ENCODE assay signal across 29 cellular contexts in the genomic region with DNA sequence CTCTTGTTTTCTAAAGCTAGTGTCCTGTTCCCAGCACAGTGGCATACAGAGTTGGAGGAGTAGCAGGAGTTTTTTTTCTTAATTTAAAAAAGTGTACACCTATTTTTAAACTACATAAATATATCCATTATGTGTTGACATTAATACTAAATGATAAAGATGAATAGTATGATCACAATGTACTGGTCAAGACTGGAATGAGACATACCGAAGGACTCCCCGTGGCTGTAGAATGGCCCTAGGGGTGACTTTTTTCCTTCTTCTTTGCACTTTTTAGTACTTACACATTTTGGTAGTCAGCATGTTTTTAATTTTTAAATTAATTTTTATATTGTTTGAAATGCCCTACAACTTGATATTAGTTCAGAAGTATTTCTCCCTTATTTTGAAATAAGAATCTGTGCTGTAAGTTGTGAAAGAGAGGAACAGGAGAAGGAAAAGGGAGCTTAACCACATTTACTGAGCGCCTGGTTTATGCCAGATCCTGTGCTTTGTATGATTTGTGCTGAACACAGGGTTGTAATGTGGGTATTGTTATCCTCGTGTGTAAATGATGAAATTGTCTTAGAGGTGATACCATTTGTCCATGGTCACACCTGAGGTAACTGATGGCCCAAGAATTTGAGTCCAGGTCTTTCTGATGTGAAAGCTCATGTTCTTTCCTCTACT.
"Had no signal": no experiment of that assay in that cellular context is flagged by ENCODE, and none has a peak within 500 bp of the region (broad histone marks: within the 10 kb centered on the region; RNA-seq: fewer than 3 reads in every experiment).

No MANE protein-coding gene starts in this region.

- H3K27me3 Mint-ChIP-seq: activated B cell treated with CpG ODN at 0.5 μM for 24 hours; activated CD8-positive, alpha-beta T cell treated with anti-CD3 and anti-CD28 coated beads for 36 hours; brain; naive B cell; stimulated activated memory B cell treated with anti-CD40 and anti-IgM and Interleukin-4, amounts not matched to agents 10 μg/mL and 1 μg/mL and 100 μg/mL, for 72 hours; stimulated activated naive CD8-positive, alpha-beta T cell treated with anti-CD3 and anti-CD28 coated beads, Interleukin-15, amount 100 ng/mL, for 72 hours had no signal

- H3K36me3 Mint-ChIP-seq: activated naive CD4-positive, alpha-beta T cell treated with anti-CD3 and anti-CD28 coated beads, Interleukin-2, amount 50 U/mL, for 72 hours had no signal

- H3K4me1 ChIP-seq: prostate gland, thyroid gland had no signal

- H3K27me3 ChIP-seq: neutrophil, ovary, thyroid gland, upper lobe of right lung had no signal

- H3K27ac ChIP-seq: left ventricle myocardium inferior, neutrophil, ovary, prostate gland, thyroid gland, upper lobe of right lung had no signal

- H3K27ac Mint-ChIP-seq: activated B cell treated with CpG ODN at 0.5 μM for 24 hours; activated CD8-positive, alpha-beta T cell treated with anti-CD3 and anti-CD28 coated beads for 36 hours; activated naive CD4-positive, alpha-beta T cell treated with anti-CD3 and anti-CD28 coated beads, Interleukin-2, amount 50 U/mL, for 72 hours; brain; mesothelial cell of epicardium; nephron progenitor cell; stimulated activated memory B cell treated with anti-CD40 and anti-IgM and Interleukin-4, amounts not matched to agents 10 μg/mL and 1 μg/mL and 100 μg/mL, for 72 hours; stimulated activated naive CD8-positive, alpha-beta T cell treated with anti-CD3 and anti-CD28 coated beads, Interleukin-15, amount 100 ng/mL, for 72 hours; T-helper 2 cell treated with Interferon-gamma antibody and Interleukin-4, amounts not matched to agents 5 μg/mL and 100 μg/mL, for 36 hours had no signal

- ATAC-seq: activated CD8-positive, alpha-beta T cell treated with anti-CD3 and anti-CD28 coated beads for 36 hours; activated naive CD4-positive, alpha-beta T cell treated with anti-CD3 and anti-CD28 coated beads, Interleukin-2, amount 50 U/mL, for 72 hours; activated T-cell treated with anti-CD3 and anti-CD28 coated beads, Interleukin-2, amount 50 U/mL, for 4 hours; sciatic nerve; stimulated activated memory B cell treated with anti-CD40 and anti-IgM and Interleukin-4, amounts not matched to agents 10 μg/mL and 1 μg/mL and 100 μg/mL, for 72 hours; stimulated activated naive CD8-positive, alpha-beta T cell treated with anti-CD3 and anti-CD28 coated beads, Interleukin-15, amount 100 ng/mL, for 72 hours; upper lobe of right lung had no signal

- H3K36me3 ChIP-seq: left ventricle myocardium inferior, neutrophil, ovary, prostate gland, thyroid gland, upper lobe of right lung had no signal

- H3K4me1 Mint-ChIP-seq: activated B cell treated with CpG ODN at 0.5 μM for 24 hours; brain; naive B cell; stimulated activated memory B cell treated with anti-CD40 and anti-IgM and Interleukin-4, amounts not matched to agents 10 μg/mL and 1 μg/mL and 100 μg/mL, for 72 hours; stimulated activated naive CD8-positive, alpha-beta T cell treated with anti-CD3 and anti-CD28 coated beads, Interleukin-15, amount 100 ng/mL, for 72 hours had no signal

- H3K9me3 ChIP-seq: left ventricle myocardium inferior, neutrophil, ovary, prostate gland, thyroid gland, upper lobe of right lung had no signal

- H3K9me3 Mint-ChIP-seq: activated B cell treated with CpG ODN at 0.5 μM for 24 hours; activated CD8-positive, alpha-beta T cell treated with anti-CD3 and anti-CD28 coated beads for 36 hours; activated naive CD4-positive, alpha-beta T cell treated with anti-CD3 and anti-CD28 coated beads, Interleukin-2, amount 50 U/mL, for 72 hours; activated T-cell treated with anti-CD3 and anti-CD28 coated beads, Interleukin-2, amount 50 U/mL, for 4 hours; brain; mesothelial cell of epicardium; naive B cell; nephron progenitor cell; stimulated activated memory B cell treated with anti-CD40 and anti-IgM and Interleukin-4, amounts not matched to agents 10 μg/mL and 1 μg/mL and 100 μg/mL, for 72 hours; stimulated activated naive CD8-positive, alpha-beta T cell treated with anti-CD3 and anti-CD28 coated beads, Interleukin-15, amount 100 ng/mL, for 72 hours; T-helper 2 cell treated with Interferon-gamma antibody and Interleukin-4, amounts not matched to agents 5 μg/mL and 100 μg/mL, for 36 hours had no signal

- H3K4me3 ChIP-seq: left ventricle myocardium inferior, ovary, prostate gland, thyroid gland, upper lobe of right lung had no signal

- DNase-seq: activated B cell treated with CpG ODN at 0.5 μM for 24 hours; activated CD4-positive, alpha-beta T cell treated with anti-CD3 and anti-CD28 coated beads, Interleukin-2, amount 50 U/mL, for 1 hour; activated CD8-positive, alpha-beta T cell treated with anti-CD3 and anti-CD28 coated beads for 36 hours; activated naive CD4-positive, alpha-beta T cell; activated T-cell treated with anti-CD3 and anti-CD28 coated beads, Interleukin-2, amount 50 U/mL, for 4 hours; aorta; foreskin melanocyte; islet precursor cell; left ventricle myocardium inferior; naive B cell; nephron progenitor cell; ovary; retina; small intestine; stimulated activated CD4-positive, alpha-beta T cell treated with anti-CD3 and anti-CD28 coated beads, Interleukin-1b, Interleukin-23, amount 100 ng/mL, for 48 hours; stimulated activated CD4-positive, alpha-beta T cell treated with anti-CD3 and anti-CD28 coated beads, Interleukin-4, amount 100 ng/mL, for 4 hours; stimulated activated CD8-positive, alpha-beta memory T cell treated with anti-CD3 and anti-CD28 coated beads, Interleukin-4, amount 100 ng/mL, for 48 hours; stimulated activated naive CD8-positive, alpha-beta T cell treated with anti-CD3 and anti-CD28 coated beads, Interleukin-15, amount 100 ng/mL, for 72 hours; T-helper 1 cell; thyroid gland; upper lobe of right lung had no signal

- H3K4me3 Mint-ChIP-seq: activated B cell treated with CpG ODN at 0.5 μM for 24 hours; activated CD8-positive, alpha-beta T cell treated with anti-CD3 and anti-CD28 coated beads for 36 hours; activated T-cell treated with anti-CD3 and anti-CD28 coated beads, Interleukin-2, amount 50 U/mL, for 4 hours; brain; mesothelial cell of epicardium; naive B cell; nephron progenitor cell; stimulated activated memory B cell treated with anti-CD40 and anti-IgM and Interleukin-4, amounts not matched to agents 10 μg/mL and 1 μg/mL and 100 μg/mL, for 72 hours; stimulated activated naive CD8-positive, alpha-beta T cell treated with anti-CD3 and anti-CD28 coated beads, Interleukin-15, amount 100 ng/mL, for 72 hours; T-helper 2 cell treated with Interferon-gamma antibody and Interleukin-4, amounts not matched to agents 5 μg/mL and 100 μg/mL, for 36 hours had no signal
